In the genomic region with DNA sequence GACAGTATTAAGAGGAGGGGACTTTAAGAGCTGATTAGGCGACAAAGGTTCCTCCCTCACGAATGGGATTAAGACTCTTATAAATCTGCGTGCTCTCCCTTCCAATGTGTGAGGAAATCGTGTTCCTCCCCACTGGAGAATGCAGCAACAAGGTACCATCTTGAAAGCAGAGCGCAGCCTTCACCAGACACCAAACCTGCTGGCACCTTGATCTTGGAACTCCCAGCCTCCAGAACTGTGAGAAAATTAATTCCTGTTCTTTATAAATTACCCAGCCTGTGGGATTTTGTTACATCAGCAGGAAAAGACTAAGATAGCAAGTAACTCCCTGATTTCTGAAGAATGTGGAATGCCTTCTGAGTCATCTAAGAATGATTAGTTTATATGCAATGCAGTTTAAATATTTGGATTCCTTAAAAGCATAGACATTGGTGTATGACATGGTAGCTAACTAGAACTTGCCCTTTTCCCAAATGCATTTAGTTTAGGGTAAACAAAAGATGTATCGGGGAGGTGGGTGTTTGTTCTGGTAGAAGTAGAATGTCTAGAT, we compare ENCODE assay signal across 20 cellular contexts.
A peak's percentile ranks its signal among the peaks of the same experiment; 100 is the strongest.
DNase-seq lines count a peak whose midpoint lies in the region; ATAC-seq and TF ChIP-seq lines count a peak whose summit lies in the region.
"Had no signal": no experiment of that assay in that cellular context is flagged by ENCODE, and none has a peak within 500 bp of the region (broad histone marks: within the 10 kb centered on the region; RNA-seq: fewer than 3 reads in every experiment).

No MANE protein-coding gene starts in this region.

- H3K36me3 ChIP-seq in CD8-positive, alpha-beta memory T cell (ENCODE audit: insufficient read depth, low read length), result no peaks in the 10 kb centered on the region

- TF ChIP-seq CTCF in foreskin fibroblast (IDR thresholded peaks at IDR 0.05; ENCODE audit: low read depth, low read length) (no peak), omental fat pad (IDR thresholded peaks at IDR 0.05) (no peak)

- peaks cover 0 to 1% (median 0%) of the 10 kb centered on the region in 3 donors for H3K36me3 Mint-ChIP-seq in CD8-positive, alpha-beta memory T cell
- H3K36me3 Mint-ChIP-seq: stimulated activated effector memory CD8-positive, alpha-beta T cell treated with anti-CD3 and anti-CD28 coated beads, Interleukin-12 subunit alpha, Interleukin-12 subunit beta, amount 100 ng/mL, for 72 hours had no signal

- no peak overlapping the region for H3K4me3 ChIP-seq in foreskin fibroblast (ENCODE audit: low read depth in 1 of 2, low read length in 2 of 2)
- H3K4me3 ChIP-seq in CD8-positive, alpha-beta memory T cell (ENCODE audit: low read length), result no peak overlapping the region
- H3K4me3 ChIP-seq: dorsolateral prefrontal cortex, GM23338 had no signal

- ATAC-seq in omental fat pad (ENCODE audit: low FRiP score), result no peak
- no peak for ATAC-seq in GM18517 (IDR thresholded peaks at IDR 0.05; ENCODE audit: unreplicated experiment)
- ATAC-seq: GM23338; stimulated activated effector memory CD8-positive, alpha-beta T cell treated with anti-CD3 and anti-CD28 coated beads, Interleukin-12 subunit alpha, Interleukin-12 subunit beta, amount 100 ng/mL, for 72 hours had no signal

- peak; percentile 29 for DNase-seq in AG08396 (ENCODE audit: low spot score)
- peak; percentile 51 for DNase-seq in HT1080 (ENCODE audit: low read depth)
- peak; percentile 53 for DNase-seq in astrocyte of the hippocampus (ENCODE audit: low read depth, low spot score)
- peak; percentile 42 to 70 for DNase-seq in foreskin fibroblast
- DNase-seq in omental fat pad (ENCODE audit: low spot score), result no peak
- DNase-seq in activated gamma-delta T cell (lab: John Stamatoyannopoulos, UW), result no peak
- DNase-seq in CD8-positive, alpha-beta memory T cell, result no peak
- DNase-seq: activated CD4-positive, alpha-beta memory T cell treated with anti-CD3 and anti-CD28 coated beads, Interleukin-2, amount 10 ng/mL, durations not matched to agents 7 days and 5 days; aorta; DMS153; dorsolateral prefrontal cortex; NCI-H1105 treated with DMSO at 0.1 percent for 48 hours had no signal

- POLR2A ChIA-PET in CD8-positive, alpha-beta memory T cell (lab: Charles Lee), result no interaction called here

- H3K9me3 ChIP-seq in CD8-positive, alpha-beta memory T cell (ENCODE audit: low read length), result no peaks in the 10 kb centered on the region

- H3K27me3 Mint-ChIP-seq in CD8-positive, alpha-beta memory T cell, result peaks cover 0 to 31% of the 10 kb centered on the region in 2 donors
- H3K27me3 Mint-ChIP-seq: type B pancreatic cell had no signal

- H3K4me1 Mint-ChIP-seq in CD8-positive, alpha-beta memory T cell, result no peaks in the 10 kb centered on the region
- H3K4me1 Mint-ChIP-seq: B cell; stimulated activated effector memory CD8-positive, alpha-beta T cell treated with anti-CD3 and anti-CD28 coated beads, Interleukin-12 subunit alpha, Interleukin-12 subunit beta, amount 100 ng/mL, for 72 hours had no signal

- no peaks in the 10 kb centered on the region for H3K9me3 Mint-ChIP-seq in CD8-positive, alpha-beta memory T cell
- H3K9me3 Mint-ChIP-seq: activated CD4-positive, alpha-beta memory T cell treated with anti-CD3 and anti-CD28 coated beads, Interleukin-2, amount 10 ng/mL, durations not matched to agents 7 days and 5 days; activated T-helper 2 cell treated with anti-CD3 and anti-CD28 coated beads, Interferon-gamma antibody, Interleukin-2, Interleukin-4, amounts not matched to agents 10 μg/mL and 5 μg/mL and 100 μg/mL, durations not matched to agents 14 hours and 24 hours and 36 hours; GM23338; IgD-negative memory B cell; stimulated activated effector memory CD8-positive, alpha-beta T cell treated with anti-CD3 and anti-CD28 coated beads, Interleukin-12 subunit alpha, Interleukin-12 subunit beta, amount 100 ng/mL, for 72 hours; type B pancreatic cell had no signal

- H3K4me3 Mint-ChIP-seq in CD8-positive, alpha-beta memory T cell, result no peak overlapping the region
- H3K4me3 Mint-ChIP-seq: activated CD4-positive, alpha-beta memory T cell treated with anti-CD3 and anti-CD28 coated beads, Interleukin-2, amount 10 ng/mL, durations not matched to agents 7 days and 5 days; B cell; GM23338; IgD-negative memory B cell; mesothelial cell of epicardium; stimulated activated effector memory CD8-positive, alpha-beta T cell treated with anti-CD3 and anti-CD28 coated beads, Interleukin-12 subunit alpha, Interleukin-12 subunit beta, amount 100 ng/mL, for 72 hours; type B pancreatic cell had no signal

- no peak overlapping the region for H3K27ac Mint-ChIP-seq in CD8-positive, alpha-beta memory T cell
- H3K27ac Mint-ChIP-seq: activated CD4-positive, alpha-beta memory T cell treated with anti-CD3 and anti-CD28 coated beads, Interleukin-2, amount 10 ng/mL, durations not matched to agents 7 days and 5 days; activated T-helper 2 cell treated with anti-CD3 and anti-CD28 coated beads, Interferon-gamma antibody, Interleukin-2, Interleukin-4, amounts not matched to agents 10 μg/mL and 5 μg/mL and 100 μg/mL, durations not matched to agents 14 hours and 24 hours and 36 hours; B cell; GM23338; IgD-negative memory B cell; mesothelial cell of epicardium; stimulated activated effector memory CD8-positive, alpha-beta T cell treated with anti-CD3 and anti-CD28 coated beads, Interleukin-12 subunit alpha, Interleukin-12 subunit beta, amount 100 ng/mL, for 72 hours; type B pancreatic cell had no signal

- no peaks in the 10 kb centered on the region for H3K4me1 ChIP-seq in CD8-positive, alpha-beta memory T cell (ENCODE audit: insufficient read depth, low read length)

- H3K27ac ChIP-seq in CD8-positive, alpha-beta memory T cell (ENCODE audit: low read depth, low read length), result no peak overlapping the region
- H3K27ac ChIP-seq: dorsolateral prefrontal cortex had no signal

- CTCF ChIA-PET in CD8-positive, alpha-beta memory T cell (lab: Charles Lee), result no interaction called here

- no peaks in the 10 kb centered on the region for H3K27me3 ChIP-seq in CD8-positive, alpha-beta memory T cell (ENCODE audit: insufficient read depth, low read length, poor library complexity, severe bottlenecking)
- H3K27me3 ChIP-seq: dorsolateral prefrontal cortex had no signal

Comparison
In these comparisons a context has a peak if more than half of its experiments do, and no peak if none do; other contexts are left out.
1. DNase-seq: peak in AG08396 (single experiment), HT1080 (single experiment), astrocyte of the hippocampus (single experiment) and foreskin fibroblast (2 of 2); none in omental fat pad (single experiment), activated gamma-delta T cell (single experiment) and CD8-positive, alpha-beta memory T cell (0 of 5).